ENCODE assay signal across 13 cellular contexts in the genomic region with DNA sequence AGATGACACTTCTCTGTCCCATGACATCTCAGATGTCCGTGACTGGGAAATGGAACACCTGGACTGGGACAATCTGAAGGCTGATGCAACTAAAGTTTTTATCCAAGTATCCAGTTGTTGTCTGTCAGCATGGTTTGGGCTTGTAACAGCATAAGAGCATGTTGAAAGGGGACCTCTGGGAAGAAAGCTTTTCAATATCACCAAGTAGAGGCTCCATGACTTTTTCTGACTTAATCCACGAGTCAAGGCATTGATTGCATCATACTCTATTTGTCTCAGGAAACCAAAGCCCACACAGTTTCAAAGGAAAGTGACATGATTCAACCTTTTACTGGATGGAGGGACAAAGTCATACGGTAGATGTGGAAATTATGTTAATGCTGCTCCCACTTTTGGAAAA.
"Had no signal": no experiment of that assay in that cellular context is flagged by ENCODE, and none has a peak within 500 bp of the region (broad histone marks: within the 10 kb centered on the region; RNA-seq: fewer than 3 reads in every experiment).

No MANE protein-coding gene starts in this region.

- H3K4me1 ChIP-seq: gastrocnemius medialis, parathyroid adenoma, tibial artery had no signal

- H3K9ac ChIP-seq: parathyroid adenoma had no signal

- H2AFZ ChIP-seq: parathyroid adenoma had no signal

- H3K36me3 ChIP-seq: gastrocnemius medialis, tibial artery had no signal

- H3K9me3 ChIP-seq: gastrocnemius medialis had no signal

- H3K27me3 ChIP-seq: gastrocnemius medialis, tibial artery had no signal

- DNase-seq: activated CD4-positive, alpha-beta T cell treated with anti-CD3 and anti-CD28 coated beads, Interleukin-2, amount 50 U/mL, for 48 hours; activated effector memory CD4-positive, alpha-beta T cell treated with anti-CD3 and anti-CD28 coated beads, Interleukin-2, amount 50 U/mL, for 16 hours; activated T-cell treated with anti-CD3 and anti-CD28 coated beads, Interleukin-2, amount 50 U/mL, for 4 hours; gastrocnemius medialis; naive B cell; retina; tibial artery had no signal

- H3K27ac Mint-ChIP-seq: activated naive CD4-positive, alpha-beta T cell treated with anti-CD3 and anti-CD28 coated beads, Interleukin-2, amount 50 U/mL, for 72 hours; naive B cell; T-helper 2 cell treated with Interferon-gamma antibody and Interleukin-4, amounts not matched to agents 5 μg/mL and 100 μg/mL, for 36 hours had no signal

- H3K79me2 ChIP-seq: parathyroid adenoma had no signal

- H3K4me3 ChIP-seq: gastrocnemius medialis, smooth muscle cell, tibial artery had no signal

- H3K4me2 ChIP-seq: smooth muscle cell had no signal

- H3K4me1 Mint-ChIP-seq: naive B cell had no signal

- ATAC-seq: activated CD4-positive, CD25-positive, alpha-beta regulatory T cell treated with anti-CD3 and anti-CD28 coated beads, Interleukin-2, amount 50 U/mL, for 24 hours; activated naive CD4-positive, alpha-beta T cell treated with anti-CD3 and anti-CD28 coated beads, Interleukin-2, amount 50 U/mL, for 72 hours; activated T-cell treated with anti-CD3 and anti-CD28 coated beads, Interleukin-2, amount 50 U/mL, for 4 hours; esophagus mucosa; gastrocnemius medialis had no signal

- H3K4me3 Mint-ChIP-seq: activated T-cell treated with anti-CD3 and anti-CD28 coated beads, Interleukin-2, amount 50 U/mL, for 4 hours; naive B cell; T-helper 2 cell treated with Interferon-gamma antibody and Interleukin-4, amounts not matched to agents 5 μg/mL and 100 μg/mL, for 36 hours had no signal

- H3K27ac ChIP-seq: gastrocnemius medialis, parathyroid adenoma, tibial artery had no signal

- H3K27me3 Mint-ChIP-seq: naive B cell had no signal

- H3K36me3 Mint-ChIP-seq: activated naive CD4-positive, alpha-beta T cell treated with anti-CD3 and anti-CD28 coated beads, Interleukin-2, amount 50 U/mL, for 72 hours; naive B cell had no signal
